In genomic region chr7:29319719-29320521, GRCh38 we compare ENCODE assay signal across 10 cellular contexts.
A peak's percentile ranks its signal among the peaks of the same experiment; 100 is the strongest.
DNase-seq lines count a peak whose midpoint lies in the region; ATAC-seq and TF ChIP-seq lines count a peak whose summit lies in the region.
"Had no signal": no experiment of that assay in that cellular context is flagged by ENCODE, and none has a peak within 500 bp of the region (broad histone marks: within the 10 kb centered on the region; RNA-seq: fewer than 3 reads in every experiment).

No MANE protein-coding gene starts in this region.

- intact Hi-C loops in OCI-LY7 (cut with micrococcal nuclease; ENCODE audit: unreplicated experiment): no loop called here

- H4K20me1 ChIP-seq in OCI-LY7 (ENCODE audit: insufficient read depth, low read length): no peaks in the 10 kb centered on the region

- DNase-seq in Ammon's horn (ENCODE audit: low spot score) (peak; percentile 93), OCI-LY7 (ENCODE audit: low spot score) (peak; percentile 3), hippocampal formation (lab: John Stamatoyannopoulos, UW) (peak; percentile 79 to 87), HUDEP-2 (lab: John Stamatoyannopoulos, UW; ENCODE audit: unreplicated experiment in 76 of 76) (no peak), DMS153 (lab: John Stamatoyannopoulos, UW) (no peak)
- no peak for DNase-seq in stimulated activated CD4-positive, alpha-beta T cell treated with anti-CD3 and anti-CD28 coated beads, Interleukin-4, amount 100 ng/mL, for 4 hours
- DNase-seq in activated CD4-positive, alpha-beta T cell treated with anti-CD3 and anti-CD28 coated beads, Interleukin-2, amount 50 U/mL, for 4 hours: no peak
- DNase-seq: stimulated activated CD4-positive, alpha-beta T cell treated with anti-CD3 and anti-CD28 coated beads, Interleukin-4, amount 100 ng/mL, for 24 hours had no signal

- no peak overlapping the region for H3K27ac ChIP-seq in OCI-LY7 (ENCODE audit: low read depth, low read length, poor library complexity, severe bottlenecking)

- no peaks in the 10 kb centered on the region for H3K9me2 ChIP-seq in OCI-LY7 (ENCODE audit: insufficient read depth, low read length)

- no peak overlapping the region for H2AFZ ChIP-seq in OCI-LY7 (ENCODE audit: low read length)

- H3K4me3 ChIP-seq in OCI-LY7 (ENCODE audit: low read depth, low read length, poor library complexity, severe bottlenecking): no peak overlapping the region
- H3K4me3 ChIP-seq: adrenal gland had no signal

- H3K4me1 ChIP-seq in OCI-LY7 (ENCODE audit: insufficient read depth, low read length, poor library complexity, severe bottlenecking): no peaks in the 10 kb centered on the region

- no peak for TF ChIP-seq CTCF in OCI-LY7 (conservative IDR thresholded peaks at IDR 0.05; ENCODE audit: low read length)

- no peaks in the 10 kb centered on the region for H3K79me2 ChIP-seq in OCI-LY7 (ENCODE audit: insufficient read depth, low read depth, low read length)

- no peaks in the 10 kb centered on the region for H3K36me3 ChIP-seq in OCI-LY7 (ENCODE audit: insufficient read depth, low read length)
- H3K36me3 ChIP-seq: adrenal gland had no signal

- H3K4me2 ChIP-seq in OCI-LY7 (ENCODE audit: low read length): no peak overlapping the region

- POLR2A ChIA-PET in OCI-LY7 (lab: Charles Lee): no interaction called here

- no peaks in the 10 kb centered on the region for H3K9me3 ChIP-seq in OCI-LY7 (ENCODE audit: low read length)
- H3K9me3 ChIP-seq: adrenal gland had no signal

- peak; percentile 70 for ATAC-seq in GM21576 (IDR thresholded peaks at IDR 0.05; ENCODE audit: unreplicated experiment)

- BruUV-seq in OCI-LY7 (replicated peaks; lab: Mats Ljungman, UMichigan): no TSS peak

- CTCF ChIA-PET in OCI-LY7 (lab: Charles Lee; ENCODE audit: unreplicated experiment): no interaction called here

Comparison
In these comparisons a context has a peak if more than half of its experiments do, and no peak if none do; other contexts are left out.
1. DNase-seq: peak in Ammon's horn (single experiment), OCI-LY7 (single experiment) and hippocampal formation (2 of 2); none in HUDEP-2 (0 of 76), DMS153 (single experiment), stimulated activated CD4-positive, alpha-beta T cell treated with anti-CD3 and anti-CD28 coated beads, Interleukin-4, amount 100 ng/mL, for 4 hours (0 of 2) and activated CD4-positive, alpha-beta T cell treated with anti-CD3 and anti-CD28 coated beads, Interleukin-2, amount 50 U/mL, for 4 hours (0 of 2).